ENCODE assay signal across 32 cellular contexts in the genomic region with DNA sequence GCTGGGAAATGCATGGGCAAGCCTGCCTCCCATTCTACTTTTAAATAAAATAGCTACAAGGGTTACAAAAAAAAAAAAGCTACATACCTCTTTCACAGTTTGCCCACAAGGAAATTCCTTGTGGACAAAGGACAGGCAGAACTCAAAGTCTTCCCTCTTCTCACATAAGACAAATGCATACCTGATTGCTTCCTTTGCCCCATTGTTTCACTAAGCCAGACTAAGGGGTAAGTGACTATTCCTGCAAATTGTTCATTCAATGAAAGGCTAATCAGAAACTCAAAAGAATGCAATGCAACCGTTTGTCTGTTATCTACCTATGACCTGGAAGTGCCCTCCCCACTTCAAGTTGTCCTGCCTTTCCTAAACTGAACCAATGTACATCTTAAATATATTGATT.
"Had no signal": no experiment of that assay in that cellular context is flagged by ENCODE, and none has a peak within 500 bp of the region (broad histone marks: within the 10 kb centered on the region; RNA-seq: fewer than 3 reads in every experiment).

No MANE protein-coding gene starts in this region.

- DNase-seq: activated CD4-positive, alpha-beta T cell treated with anti-CD3 and anti-CD28 coated beads for 48 hours; activated CD4-positive, alpha-beta T cell treated with anti-CD3 and anti-CD28 coated beads, Interleukin-2, amount 50 U/mL, for 48 hours; activated CD8-positive, alpha-beta memory T cell treated with anti-CD3 and anti-CD28 coated beads for 24 hours; activated effector memory CD4-positive, alpha-beta T cell treated with anti-CD3 and anti-CD28 coated beads, Interleukin-2, amount 50 U/mL, for 16 hours; activated naive CD4-positive, alpha-beta T cell treated with anti-CD3 and anti-CD28 coated beads, Interleukin-2, amount 10 ng/mL, durations not matched to agents 7 days and 5 days; activated naive CD8-positive, alpha-beta T cell treated with anti-CD3 and anti-CD28 coated beads, Interleukin-2, amount 10 ng/mL, durations not matched to agents 7 days and 5 days; activated T-cell treated with anti-CD3 and anti-CD28 coated beads, Interleukin-2, amount 50 U/mL, for 1 hour; cerebellar nuclear complex; colonic mucosa; dorsolateral prefrontal cortex; effector memory CD4-positive, alpha-beta T cell; heart right ventricle; kidney; left colon; mammary epithelial cell; midbrain; naive thymus-derived CD4-positive, alpha-beta T cell; occipital lobe; psoas muscle; spleen; stimulated activated naive CD4-positive, alpha-beta T cell; T-helper 9 cell; tibial artery had no signal

- H3K27me3 Mint-ChIP-seq: activated naive CD4-positive, alpha-beta T cell treated with anti-CD3 and anti-CD28 coated beads, Interleukin-2, amount 10 ng/mL, durations not matched to agents 7 days and 5 days; activated naive CD8-positive, alpha-beta T cell treated with anti-CD3 and anti-CD28 coated beads, Interleukin-2, amount 10 ng/mL, durations not matched to agents 7 days and 5 days; brain; naive thymus-derived CD4-positive, alpha-beta T cell had no signal

- H3K4me3 ChIP-seq: ascending aorta, cardiac muscle cell, colonic mucosa, dorsolateral prefrontal cortex, heart right ventricle, psoas muscle, spleen, suprapubic skin, tibial artery had no signal

- H3K27ac Mint-ChIP-seq: activated naive CD4-positive, alpha-beta T cell treated with anti-CD3 and anti-CD28 coated beads, Interleukin-2, amount 10 ng/mL, durations not matched to agents 7 days and 5 days; activated naive CD8-positive, alpha-beta T cell treated with anti-CD3 and anti-CD28 coated beads, Interleukin-2, amount 10 ng/mL, durations not matched to agents 7 days and 5 days; activated T-helper 1 cell treated with anti-CD3 and anti-CD28 coated beads, Interleukin-12 subunit alpha, Interleukin-12 subunit beta, Interleukin-2, Interleukin-4 antibody, amounts not matched to agents 30 ng/mL and 10 ng/mL and 1 ng/mL, durations not matched to agents 14 hours and 24 hours and 36 hours; brain; naive thymus-derived CD4-positive, alpha-beta T cell; T-helper 1 cell treated with Interleukin-12 subunit alpha and Interleukin-12 subunit beta and Interleukin-4 antibody, amounts not matched to agents 30 μg/mL and 1 μg/mL, for 36 hours had no signal

- H3K27ac ChIP-seq: ascending aorta, cardiac muscle cell, colonic mucosa, dorsolateral prefrontal cortex, heart right ventricle, parathyroid adenoma, psoas muscle, spleen, suprapubic skin, tibial artery, VCaP had no signal

- H3K4me1 Mint-ChIP-seq: activated naive CD4-positive, alpha-beta T cell treated with anti-CD3 and anti-CD28 coated beads, Interleukin-2, amount 10 ng/mL, durations not matched to agents 7 days and 5 days; activated naive CD8-positive, alpha-beta T cell treated with anti-CD3 and anti-CD28 coated beads, Interleukin-2, amount 10 ng/mL, durations not matched to agents 7 days and 5 days; brain; naive thymus-derived CD4-positive, alpha-beta T cell had no signal

- H3K79me2 ChIP-seq: parathyroid adenoma had no signal

- H2AFZ ChIP-seq: parathyroid adenoma had no signal

- H3K4me3 Mint-ChIP-seq: activated naive CD4-positive, alpha-beta T cell treated with anti-CD3 and anti-CD28 coated beads, Interleukin-2, amount 10 ng/mL, durations not matched to agents 7 days and 5 days; activated naive CD8-positive, alpha-beta T cell treated with anti-CD3 and anti-CD28 coated beads, Interleukin-2, amount 10 ng/mL, durations not matched to agents 7 days and 5 days; activated T-helper 1 cell treated with anti-CD3 and anti-CD28 coated beads, Interleukin-12 subunit alpha, Interleukin-12 subunit beta, Interleukin-2, Interleukin-4 antibody, amounts not matched to agents 30 ng/mL and 10 ng/mL and 1 ng/mL, durations not matched to agents 14 hours and 24 hours and 36 hours; brain; naive thymus-derived CD4-positive, alpha-beta T cell; T-helper 1 cell treated with Interleukin-12 subunit alpha and Interleukin-12 subunit beta and Interleukin-4 antibody, amounts not matched to agents 30 μg/mL and 1 μg/mL, for 36 hours had no signal

- H3K9me3 ChIP-seq: ascending aorta, colonic mucosa, psoas muscle, suprapubic skin, tibial artery had no signal

- H3K4me1 ChIP-seq: ascending aorta, colonic mucosa, heart right ventricle, parathyroid adenoma, psoas muscle, spleen, suprapubic skin, tibial artery had no signal

- H3K27me3 ChIP-seq: ascending aorta, cardiac muscle cell, colonic mucosa, spleen, suprapubic skin, tibial artery had no signal

- H3K36me3 Mint-ChIP-seq: activated naive CD4-positive, alpha-beta T cell treated with anti-CD3 and anti-CD28 coated beads, Interleukin-2, amount 10 ng/mL, durations not matched to agents 7 days and 5 days; activated naive CD8-positive, alpha-beta T cell treated with anti-CD3 and anti-CD28 coated beads, Interleukin-2, amount 10 ng/mL, durations not matched to agents 7 days and 5 days; brain; naive thymus-derived CD4-positive, alpha-beta T cell had no signal

- H3K9ac ChIP-seq: parathyroid adenoma had no signal

- H3K36me3 ChIP-seq: ascending aorta, cardiac muscle cell, colonic mucosa, heart right ventricle, spleen, suprapubic skin, tibial artery had no signal

- H3K9me3 Mint-ChIP-seq: activated naive CD4-positive, alpha-beta T cell treated with anti-CD3 and anti-CD28 coated beads, Interleukin-2, amount 10 ng/mL, durations not matched to agents 7 days and 5 days; activated naive CD8-positive, alpha-beta T cell treated with anti-CD3 and anti-CD28 coated beads, Interleukin-2, amount 10 ng/mL, durations not matched to agents 7 days and 5 days; activated T-helper 1 cell treated with anti-CD3 and anti-CD28 coated beads, Interleukin-12 subunit alpha, Interleukin-12 subunit beta, Interleukin-2, Interleukin-4 antibody, amounts not matched to agents 30 ng/mL and 10 ng/mL and 1 ng/mL, durations not matched to agents 14 hours and 24 hours and 36 hours; brain; T-helper 1 cell treated with Interleukin-12 subunit alpha and Interleukin-12 subunit beta and Interleukin-4 antibody, amounts not matched to agents 30 μg/mL and 1 μg/mL, for 36 hours had no signal

- ATAC-seq: activated CD4-positive, CD25-positive, alpha-beta regulatory T cell treated with anti-CD3 and anti-CD28 coated beads, Interleukin-2, amount 50 U/mL, for 24 hours; heart right ventricle; left colon; naive thymus-derived CD4-positive, alpha-beta T cell; psoas muscle had no signal
